18 cellular contexts compared by ENCODE assay signal in genomic region chr15:78913012-78913411, GRCh38. TPM values are rescaled to one million over a fixed set of nuclear protein-coding genes. Genes with fewer than 3 reads are reported as not detected.
DNase-seq lines count a peak whose midpoint lies in the region; ATAC-seq and TF ChIP-seq lines count a peak whose summit lies in the region.
"Had no signal": no experiment of that assay in that cellular context is flagged by ENCODE, and none has a peak within 500 bp of the region (broad histone marks: within the 10 kb centered on the region; RNA-seq: fewer than 3 reads in every experiment).

No MANE protein-coding gene starts in this region.

- H3K27ac Mint-ChIP-seq in natural killer cell treated with Interleukin-12 subunit alpha and Interleukin-12 subunit beta and Interleukin-15 and Interleukin-18, amount 100 ng/mL, for 72 hours, result peak overlapping the region; percentile 52
- peak overlapping the region in 1 of 2 donors; percentile 61 for H3K27ac Mint-ChIP-seq in natural killer cell
- H3K27ac Mint-ChIP-seq in dendritic cell treated with granulocyte-macrophage colony-stimulating factor and Interleukin-4, amounts not matched to agents 40 ng/mL and 50 ng/mL, for 4 days, result peak overlapping the region; percentile 78
- peak overlapping the region; percentile 53 for H3K27ac Mint-ChIP-seq in stimulated activated effector memory CD8-positive, alpha-beta T cell treated with anti-CD3 and anti-CD28 coated beads, Interleukin-12 subunit alpha, Interleukin-12 subunit beta, amount 100 ng/mL, for 72 hours

- H3K9me3 Mint-ChIP-seq in natural killer cell treated with Interleukin-12 subunit alpha and Interleukin-12 subunit beta and Interleukin-15 and Interleukin-18, amount 100 ng/mL, for 72 hours, result no peaks in the 10 kb centered on the region
- no peaks in the 10 kb centered on the region for H3K9me3 Mint-ChIP-seq in natural killer cell
- no peaks in the 10 kb centered on the region for H3K9me3 Mint-ChIP-seq in dendritic cell treated with granulocyte-macrophage colony-stimulating factor and Interleukin-4, amounts not matched to agents 40 ng/mL and 50 ng/mL, for 4 days
- H3K9me3 Mint-ChIP-seq in stimulated activated effector memory CD8-positive, alpha-beta T cell treated with anti-CD3 and anti-CD28 coated beads, Interleukin-12 subunit alpha, Interleukin-12 subunit beta, amount 100 ng/mL, for 72 hours, result no peaks in the 10 kb centered on the region
- H3K9me3 Mint-ChIP-seq: HFFc6 had no signal

- DNase-seq in natural killer cell treated with Interleukin-12 subunit alpha and Interleukin-12 subunit beta and Interleukin-15 and Interleukin-18, amount 100 ng/mL, for 72 hours (ENCODE audit: low spot score), result no peak
- DNase-seq in natural killer cell (no peak), NAMALWA (ENCODE audit: low spot score) (no peak), DMS 273 (lab: John Stamatoyannopoulos, UW; ENCODE audit: unreplicated experiment) (no peak), NCI-H446 treated with DMSO at 0.1 percent for 48 hours (lab: John Stamatoyannopoulos, UW) (no peak)
- DNase-seq in stimulated activated effector memory CD8-positive, alpha-beta T cell treated with anti-CD3 and anti-CD28 coated beads, Interleukin-12 subunit alpha, Interleukin-12 subunit beta, amount 100 ng/mL, for 72 hours (ENCODE audit: low spot score in 2 of 2), result no peak
- DNase-seq: DMS79, HFFc6, MV-4-11, NCI-H1417, NCI-H187, NCI-H2107, NCI-H510A treated with DMSO at 0.1 percent for 48 hours, NCI-H82, PC-3, SJCRH30 had no signal

- intact Hi-C loops in natural killer cell (cut with micrococcal nuclease), result no loop called here
- intact Hi-C loops in dendritic cell treated with granulocyte-macrophage colony-stimulating factor and Interleukin-4, amounts not matched to agents 40 ng/mL and 50 ng/mL, for 4 days (cut with micrococcal nuclease), result loop anchor here (5.0 kb wide), 1 partner anchor 89 kb away; no protein-coding TSS in a partner anchor

- no peak for ATAC-seq in natural killer cell treated with Interleukin-12 subunit alpha and Interleukin-12 subunit beta and Interleukin-15 and Interleukin-18, amount 100 ng/mL, for 72 hours
- no peak for ATAC-seq in natural killer cell
- ATAC-seq in stimulated activated effector memory CD8-positive, alpha-beta T cell treated with anti-CD3 and anti-CD28 coated beads, Interleukin-12 subunit alpha, Interleukin-12 subunit beta, amount 100 ng/mL, for 72 hours, result no peak
- ATAC-seq: A549, PC-3 had no signal

- H3K4me1 Mint-ChIP-seq in natural killer cell treated with Interleukin-12 subunit alpha and Interleukin-12 subunit beta and Interleukin-15 and Interleukin-18, amount 100 ng/mL, for 72 hours (ENCODE audit: low read depth in 2 of 2), result peaks cover 31 to 32% of the 10 kb centered on the region in 2 donors
- H3K4me1 Mint-ChIP-seq in natural killer cell, result peaks cover 27 to 35% of the 10 kb centered on the region in 2 donors
- H3K4me1 Mint-ChIP-seq in dendritic cell treated with granulocyte-macrophage colony-stimulating factor and Interleukin-4, amounts not matched to agents 40 ng/mL and 50 ng/mL, for 4 days (ENCODE audit: low read depth), result peaks cover 91% of the 10 kb centered on the region
- H3K4me1 Mint-ChIP-seq in stimulated activated effector memory CD8-positive, alpha-beta T cell treated with anti-CD3 and anti-CD28 coated beads, Interleukin-12 subunit alpha, Interleukin-12 subunit beta, amount 100 ng/mL, for 72 hours, result peaks cover 20% of the 10 kb centered on the region

- no peaks in the 10 kb centered on the region for H3K27me3 Mint-ChIP-seq in natural killer cell treated with Interleukin-12 subunit alpha and Interleukin-12 subunit beta and Interleukin-15 and Interleukin-18, amount 100 ng/mL, for 72 hours
- H3K27me3 Mint-ChIP-seq in natural killer cell (ENCODE audit: low read depth in 2 of 2), result no peaks in the 10 kb centered on the region
- H3K27me3 Mint-ChIP-seq in dendritic cell treated with granulocyte-macrophage colony-stimulating factor and Interleukin-4, amounts not matched to agents 40 ng/mL and 50 ng/mL, for 4 days, result no peaks in the 10 kb centered on the region

- peaks cover 18% of the 10 kb centered on the region for H3K36me3 Mint-ChIP-seq in natural killer cell treated with Interleukin-12 subunit alpha and Interleukin-12 subunit beta and Interleukin-15 and Interleukin-18, amount 100 ng/mL, for 72 hours
- H3K36me3 Mint-ChIP-seq in natural killer cell, result no peaks in the 10 kb centered on the region
- peaks cover 72% of the 10 kb centered on the region for H3K36me3 Mint-ChIP-seq in dendritic cell treated with granulocyte-macrophage colony-stimulating factor and Interleukin-4, amounts not matched to agents 40 ng/mL and 50 ng/mL, for 4 days (ENCODE audit: low read depth)
- H3K36me3 Mint-ChIP-seq in stimulated activated effector memory CD8-positive, alpha-beta T cell treated with anti-CD3 and anti-CD28 coated beads, Interleukin-12 subunit alpha, Interleukin-12 subunit beta, amount 100 ng/mL, for 72 hours, result peaks cover 94% of the 10 kb centered on the region

- H3K4me3 Mint-ChIP-seq in natural killer cell treated with Interleukin-12 subunit alpha and Interleukin-12 subunit beta and Interleukin-15 and Interleukin-18, amount 100 ng/mL, for 72 hours, result no peak overlapping the region
- no peak overlapping the region for H3K4me3 Mint-ChIP-seq in natural killer cell
- no peak overlapping the region for H3K4me3 Mint-ChIP-seq in dendritic cell treated with granulocyte-macrophage colony-stimulating factor and Interleukin-4, amounts not matched to agents 40 ng/mL and 50 ng/mL, for 4 days
- H3K4me3 Mint-ChIP-seq in stimulated activated effector memory CD8-positive, alpha-beta T cell treated with anti-CD3 and anti-CD28 coated beads, Interleukin-12 subunit alpha, Interleukin-12 subunit beta, amount 100 ng/mL, for 72 hours, result no peak overlapping the region
- H3K4me3 Mint-ChIP-seq: HFFc6 had no signal

- TF ChIP-seq CTCF in natural killer cell (IDR thresholded peaks at IDR 0.05), result no peak

RNA-seq across cellular contexts. Expression of gene CTSH, which starts 31.8 kb away (rescaled TPM):
- total RNA-seq in natural killer cell treated with Interleukin-12 subunit alpha and Interleukin-12 subunit beta and Interleukin-15 and Interleukin-18, amount 100 ng/mL, for 72 hours, result 10 to 100 TPM; 16.1 to 25.2 TPM
- total RNA-seq in natural killer cell, result 10 to 100 TPM in 1 of 3 donors, 1 to 10 TPM in 2; 8.8 to 18.1 (median 9.7) TPM

RNA-seq across cellular contexts. Expression of gene MORF4L1, which starts 40.3 kb away (rescaled TPM):
- 100 to 1,000 TPM; 134 to 226 TPM for total RNA-seq in natural killer cell treated with Interleukin-12 subunit alpha and Interleukin-12 subunit beta and Interleukin-15 and Interleukin-18, amount 100 ng/mL, for 72 hours
- total RNA-seq in natural killer cell, result 100 to 1,000 TPM; 316 to 348 (median 329) TPM
